8 cellular contexts compared by ENCODE assay signal in the genomic region with DNA sequence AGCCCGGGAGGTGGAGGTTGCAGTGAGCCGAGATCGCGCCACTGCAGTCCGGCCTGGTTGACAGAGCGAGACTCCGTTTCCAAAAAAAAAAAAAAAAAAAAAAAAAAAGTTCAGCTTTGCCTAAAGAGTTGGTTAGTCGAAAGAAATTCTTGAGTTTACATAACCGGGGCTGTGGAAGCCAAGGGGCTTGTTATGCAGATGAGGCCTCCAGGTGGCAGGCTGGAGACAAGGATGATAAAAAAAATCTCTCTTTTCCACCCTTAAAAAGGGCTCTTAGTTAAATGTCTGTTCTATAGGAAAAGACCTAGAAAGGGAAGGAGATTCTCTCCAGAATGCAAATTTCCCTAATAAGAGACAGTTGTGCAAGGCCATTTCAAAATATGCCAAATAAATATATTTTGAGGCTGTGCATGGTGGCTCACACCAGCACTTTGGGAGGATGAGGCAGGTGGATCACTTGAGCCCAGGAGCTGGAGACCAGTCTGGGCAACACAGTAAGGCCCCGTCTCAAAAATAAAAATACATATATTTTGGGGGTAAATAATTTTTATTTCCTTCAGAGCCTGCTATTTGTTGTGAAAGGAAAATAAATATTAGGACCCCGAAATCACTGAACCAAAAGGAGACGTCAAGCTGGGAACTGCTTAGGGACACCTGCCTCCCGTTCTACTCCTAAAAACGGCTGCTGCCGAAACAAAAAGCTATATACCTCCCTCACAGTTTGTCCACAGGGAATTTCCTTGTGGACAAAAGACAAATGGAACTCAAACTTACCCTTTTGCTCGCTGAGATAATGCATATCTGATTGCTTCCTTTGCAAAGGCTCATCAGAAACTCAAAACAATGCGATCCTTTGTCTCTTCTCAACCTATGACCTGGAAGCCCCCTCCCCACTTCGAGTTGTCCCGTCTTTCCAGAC. TPM values are rescaled to one million over a fixed set of nuclear protein-coding genes. Genes with fewer than 3 reads are reported as not detected.
A peak's percentile ranks its signal among the peaks of the same experiment; 100 is the strongest.
DNase-seq lines count a peak whose midpoint lies in the region; ATAC-seq, FAIRE-seq and TF ChIP-seq lines count a peak whose summit lies in the region.

No MANE protein-coding gene starts in this region.

- 42% methylated on average over 14 of the region's 19 CpGs for WGBS in K562 (ENCODE audit: insufficient coverage, low coverage, missing lambda C conversion rate)

- 0 out of 3 replicates have a peak, but pooled peaks cover 3% of the 10 kb centered on the region for H3K36me3 ChIP-seq in K562 (ENCODE audit: control insufficient read depth, insufficient read depth, low read length)
- H3K36me3 ChIP-seq in iPS-20b (ENCODE audit: insufficient read depth, low read depth, low read length): no peaks in the 10 kb centered on the region

- TF ChIP-seq RAD21 in K562 (CRISPR knock-in tag; conservative IDR thresholded peaks at IDR 0.05 in 1 of 2, IDR thresholded peaks at IDR 0.05 in 1 of 2): peak; percentile 76 to 80

- H3K27me3 Mint-ChIP-seq in activated T-helper 17 cell treated with anti-CD3 and anti-CD28 coated beads, Interleukin-2, amount 50 U/mL, for 72 hours: peaks cover 4% of the 10 kb centered on the region

- H3K4me1 ChIP-seq in K562 (replicated peaks in 1 of 2; ENCODE audit: control insufficient read depth in 2 of 2, insufficient read depth in 2 of 2, low read length in 2 of 2) (peaks cover 19 to 40% of the 10 kb centered on the region in 2 experiments), iPS-20b (ENCODE audit: insufficient read depth, low read length) (peaks cover 32% of the 10 kb centered on the region)

- BruUV-seq in K562 (replicated peaks; lab: Mats Ljungman, UMichigan): no TSS peak

- H4K20me1 ChIP-seq in K562 (replicated peaks; ENCODE audit: control insufficient read depth, insufficient read depth, low read length): no peaks in the 10 kb centered on the region

- no peaks in the 10 kb centered on the region for H3K9me3 Mint-ChIP-seq in activated T-helper 17 cell treated with anti-CD3 and anti-CD28 coated beads, Interleukin-2, amount 50 U/mL, for 72 hours

- H3K9ac ChIP-seq in K562 (ENCODE audit: insufficient read depth in 1 of 2, low read depth in 2 of 2, low read length in 2 of 2) (no peak overlapping the region), iPS-20b (ENCODE audit: low read depth, low read length) (peak overlapping the region; percentile 62; the same call in 1 of the 2 replicates)

- H3K9me3 ChIP-seq in K562 (replicated peaks; ENCODE audit: control insufficient read depth, insufficient read depth, low read depth, low read length): no peaks in the 10 kb centered on the region; the same call in 1 of the 2 replicates
- no peaks in the 10 kb centered on the region for H3K9me3 ChIP-seq in iPS-20b (ENCODE audit: insufficient read depth, low read depth, low read length)

- CTCF ChIA-PET in K562 (lab: Yijun Ruan, JAX; ENCODE audit: low intra/inter-chr PET ratio): interaction anchor here (0.7 to 0.9 kb wide), 3 partner anchors 50 to 143 kb away, joined by 3 to 6 read pairs (median 4); no protein-coding TSS in a partner anchor

- H3K27me3 ChIP-seq in K562 (ENCODE audit: control insufficient read depth in 2 of 2, insufficient read depth in 2 of 2, low read length in 2 of 2) (no peaks in the 10 kb centered on the region), iPS-20b (ENCODE audit: insufficient read depth, low read length) (no peaks in the 10 kb centered on the region)

- in situ Hi-C loops in K562 (cut with MboI): no loop called here

- H3K27ac ChIP-seq in K562 (ENCODE audit: extremely low read depth, low read depth, low read length) (no peak overlapping the region), iPS-20b (ENCODE audit: low read length) (peak overlapping the region; percentile 23)

- no peak overlapping the region for H3K27ac Mint-ChIP-seq in activated T-helper 17 cell treated with anti-CD3 and anti-CD28 coated beads, Interleukin-2, amount 50 U/mL, for 72 hours

- H3K4me1 Mint-ChIP-seq in activated T-helper 17 cell treated with anti-CD3 and anti-CD28 coated beads, Interleukin-2, amount 50 U/mL, for 72 hours: peaks cover 21% of the 10 kb centered on the region

- peak; percentile 66 to 78 (median 78) for TF ChIP-seq CTCF in K562 (IDR thresholded peaks at IDR 0.05 in 2 of 3, conservative IDR thresholded peaks at IDR 0.05 in 1 of 3; ENCODE audit: insufficient read depth in 2 of 3, low read depth in 1 of 3, low read length in 3 of 3)

- FAIRE-seq in H54 (lab: Jason Lieb, UNC): no peak
- peak; percentile 31 for FAIRE-seq in RCC 7860 (lab: Jason Lieb, UNC)
- FAIRE-seq in K562 (lab: Jason Lieb, UNC): peak; percentile 11

- ATAC-seq in K562: peak; percentile 63
- ATAC-seq in activated T-helper 17 cell treated with anti-CD3 and anti-CD28 coated beads, Interleukin-2, amount 50 U/mL, for 72 hours (replicated peaks): no peak

- POLR2A ChIA-PET in K562 (lab: Yijun Ruan, JAX): interaction anchor here (0.9 to 2.1 kb wide), 6 partner anchors 10 to 201 kb away, joined by 3 to 10 read pairs (median 4); a partner anchor contains a TSS

- DNase-seq in CD1c-positive myeloid dendritic cell (ENCODE audit: extremely low spot score): peak; percentile 53
- DNase-seq in H54 (ENCODE audit: insufficient read length, low spot score): peak; percentile 97
- peak; percentile 5 for DNase-seq in RCC 7860 (ENCODE audit: low spot score)
- DNase-seq in K562 (ENCODE audit: extremely low read depth in 1 of 4, low spot score in 3 of 4): peak; percentile 56 to 79 (median 68)
- DNase-seq in stimulated activated CD4-positive, alpha-beta T cell treated with anti-CD3 and anti-CD28 coated beads, Interleukin-15, amount 100 ng/mL, for 24 hours: peak; percentile 70
- DNase-seq in occipital lobe (lab: John Stamatoyannopoulos, UW): no peak

- no peak for TF ChIP-seq EP300 in K562 (IDR thresholded peaks at IDR 0.05; ENCODE audit: low read length)

- H2AFZ ChIP-seq in K562 (ENCODE audit: low read depth, low read length): peak overlapping the region; percentile 84

- H3K4me2 ChIP-seq in K562 (ENCODE audit: insufficient read depth, low read length): no peak overlapping the region

- H3K9me1 ChIP-seq in K562 (ENCODE audit: control insufficient read depth, insufficient read depth, low read length): no peaks in the 10 kb centered on the region

- H3K4me3 ChIP-seq in K562 (no peak overlapping the region), iPS-20b (ENCODE audit: low read length) (peak overlapping the region; percentile 50; the same call in 1 of the 2 replicates)

- no peak overlapping the region for H3K4me3 Mint-ChIP-seq in activated T-helper 17 cell treated with anti-CD3 and anti-CD28 coated beads, Interleukin-2, amount 50 U/mL, for 72 hours

- peaks cover 22% of the 10 kb centered on the region for H3K36me3 Mint-ChIP-seq in activated T-helper 17 cell treated with anti-CD3 and anti-CD28 coated beads, Interleukin-2, amount 50 U/mL, for 72 hours (ENCODE audit: low read depth)

- intact Hi-C loops in K562 (cut with micrococcal nuclease): loop anchor here (2.0 kb wide), 1 partner anchor 50 kb away; no protein-coding TSS in a partner anchor

- H3K79me2 ChIP-seq in K562 (ENCODE audit: control insufficient read depth, insufficient read depth, low read length): peaks cover 21% of the 10 kb centered on the region

- no peak for TF ChIP-seq POLR2A in H54 (IDR thresholded peaks at IDR 0.05; ENCODE audit: low read depth, low read length)
- TF ChIP-seq POLR2A in K562 (conservative IDR thresholded peaks at IDR 0.05): no peak

RNA-seq across cellular contexts. Expression of a gene that starts 2.4 kb away (rescaled TPM):
- total RNA-seq in K562 (2011; cell fraction: chromatin; rRNA removed; ENCODE audit: low replicate concordance): 6.5 and 20.8 TPM in 2 replicates
- 47.0 and 138 TPM in 2 replicates for total RNA-seq in K562 (2011; cell fraction: nucleolus; rRNA removed)
- 31.5 and 44.9 TPM in 2 replicates for total RNA-seq in K562 (2011; cell fraction: nucleoplasm; rRNA removed)
- 52.8 and 187 TPM in 2 replicates for total RNA-seq in K562 (2014; rRNA removed)
- 137 and 145 TPM in 2 replicates for total RNA-seq in K562 (2014; rRNA removed; fragmentation: Illumina TruSeq; extraction: Trizol)
- 290 and 356 TPM in 2 replicates for total RNA-seq in K562 (2015; rRNA removed; fragmentation: Illumina TruSeq; extraction: Trizol)
- 693 and 698 TPM in 2 replicates for total RNA-seq in K562 (2021)
- 205 and 655 TPM in 2 replicates for polyA plus RNA-seq in K562 (2011; rRNA removed)
- polyA plus RNA-seq in K562 (2011; cell fraction: cytosol; rRNA removed): 600 and 1,150 TPM in 2 replicates
- polyA plus RNA-seq in K562 (2011; cell fraction: nucleus; rRNA removed): 59.9 and 198 TPM in 2 replicates
- 488 and 506 TPM in 2 replicates for polyA plus RNA-seq in K562 (2012)
- polyA plus RNA-seq in K562 (2014; fragmentation: Illumina TruSeq; extraction: Trizol): 472 and 547 TPM in 2 replicates
- polyA plus RNA-seq in K562 (2014; fragmentation: Nextera tagmentation; extraction: Ambion mirVana): 1,000 to 10,000 TPM; 3,629 to 4,872 TPM
- polyA plus RNA-seq in K562 (2014; rRNA removed): 255 and 328 TPM in 2 replicates
- polyA minus RNA-seq in K562 (2011; rRNA and poly(A)+ RNA removed): 69.9 and 190 TPM in 2 replicates
- 143 and 401 TPM in 2 replicates for polyA minus RNA-seq in K562 (2011; cell fraction: cytosol; rRNA and poly(A)+ RNA removed)
- 14.8 and 71.3 TPM in 2 replicates for polyA minus RNA-seq in K562 (2011; cell fraction: nucleus; rRNA and poly(A)+ RNA removed)
- 100 to 1,000 TPM; 187 to 261 TPM for total RNA-seq in activated T-helper 17 cell treated with anti-CD3 and anti-CD28 coated beads, Interleukin-2, amount 50 U/mL, for 72 hours
- 1.6 TPM for total RNA-seq in occipital lobe

RNA-seq across cellular contexts. Expression of a gene that starts 5.8 kb away (rescaled TPM):
- total RNA-seq in K562 (2011; cell fraction: chromatin; rRNA removed; ENCODE audit: low replicate concordance): not detected in 2 replicates
- total RNA-seq in K562 (2011; cell fraction: nucleolus; rRNA removed): not detected in 2 replicates
- total RNA-seq in K562 (2011; cell fraction: nucleoplasm; rRNA removed): not detected in 2 replicates
- total RNA-seq in K562 (2014; rRNA removed) (not detected in 2 replicates), K562 (2014; rRNA removed; fragmentation: Illumina TruSeq; extraction: Trizol) (not detected in 2 replicates), K562 (2015; rRNA removed; fragmentation: Illumina TruSeq; extraction: Trizol) (not detected in 2 replicates), K562 (2021) (not detected in 2 replicates), occipital lobe (not detected)
- polyA plus RNA-seq in K562 (2011; rRNA removed) (not detected in 2 replicates), K562 (2014; fragmentation: Illumina TruSeq; extraction: Trizol) (not detected in 2 replicates), K562 (2014; fragmentation: Nextera tagmentation; extraction: Ambion mirVana) (not detected), K562 (2014; rRNA removed) (0.19 TPM in 1 of 2 replicates, not detected in the other)
- polyA plus RNA-seq in K562 (2011; cell fraction: cytosol; rRNA removed): not detected in 2 replicates
- polyA plus RNA-seq in K562 (2011; cell fraction: nucleus; rRNA removed): not detected in 2 replicates
- polyA plus RNA-seq in K562 (2012): not detected in 2 replicates
- polyA minus RNA-seq in K562 (2011; rRNA and poly(A)+ RNA removed): not detected in 2 replicates
- not detected in 2 replicates for polyA minus RNA-seq in K562 (2011; cell fraction: cytosol; rRNA and poly(A)+ RNA removed)
- not detected in 2 replicates for polyA minus RNA-seq in K562 (2011; cell fraction: nucleus; rRNA and poly(A)+ RNA removed)
- total RNA-seq in activated T-helper 17 cell treated with anti-CD3 and anti-CD28 coated beads, Interleukin-2, amount 50 U/mL, for 72 hours: not detected

RNA-seq across cellular contexts. Expression of a gene that starts 8.7 kb away (rescaled TPM):
- 394 and 929 TPM in 2 replicates for total RNA-seq in K562 (2011; cell fraction: chromatin; rRNA removed; ENCODE audit: low replicate concordance)
- total RNA-seq in K562 (2011; cell fraction: nucleolus; rRNA removed): 1,445 and 1,483 TPM in 2 replicates
- total RNA-seq in K562 (2011; cell fraction: nucleoplasm; rRNA removed): 1,061 and 1,262 TPM in 2 replicates
- total RNA-seq in K562 (2014; rRNA removed) (793 and 818 TPM in 2 replicates), K562 (2014; rRNA removed; fragmentation: Illumina TruSeq; extraction: Trizol) (572 and 787 TPM in 2 replicates), K562 (2015; rRNA removed; fragmentation: Illumina TruSeq; extraction: Trizol) (979 and 985 TPM in 2 replicates), K562 (2021) (691 and 717 TPM in 2 replicates), occipital lobe (6.9 TPM)
- polyA plus RNA-seq in K562 (2011; rRNA removed) (900 and 1,311 TPM in 2 replicates), K562 (2014; fragmentation: Illumina TruSeq; extraction: Trizol) (1,966 and 1,984 TPM in 2 replicates), K562 (2014; fragmentation: Nextera tagmentation; extraction: Ambion mirVana) (1,000 to 10,000 TPM; 4,252 to 5,579 TPM), K562 (2014; rRNA removed) (974 and 999 TPM in 2 replicates)
- 2,724 and 2,737 TPM in 2 replicates for polyA plus RNA-seq in K562 (2011; cell fraction: cytosol; rRNA removed)
- polyA plus RNA-seq in K562 (2011; cell fraction: nucleus; rRNA removed): 780 and 1,049 TPM in 2 replicates
- polyA plus RNA-seq in K562 (2012): 1,084 and 1,212 TPM in 2 replicates
- 752 and 801 TPM in 2 replicates for polyA minus RNA-seq in K562 (2011; rRNA and poly(A)+ RNA removed)
- 577 and 662 TPM in 2 replicates for polyA minus RNA-seq in K562 (2011; cell fraction: cytosol; rRNA and poly(A)+ RNA removed)
- polyA minus RNA-seq in K562 (2011; cell fraction: nucleus; rRNA and poly(A)+ RNA removed): 139 and 266 TPM in 2 replicates
- total RNA-seq in activated T-helper 17 cell treated with anti-CD3 and anti-CD28 coated beads, Interleukin-2, amount 50 U/mL, for 72 hours: 10 to 100 TPM; 95.7 to 97.1 TPM

RNA-seq across cellular contexts. Expression of a gene that starts 15.5 kb away (rescaled TPM):
- 6.0 and 26.3 TPM in 2 replicates for total RNA-seq in K562 (2011; cell fraction: chromatin; rRNA removed; ENCODE audit: low replicate concordance)
- total RNA-seq in K562 (2011; cell fraction: nucleolus; rRNA removed): 38.8 and 53.5 TPM in 2 replicates
- total RNA-seq in K562 (2011; cell fraction: nucleoplasm; rRNA removed): 31.1 and 36.4 TPM in 2 replicates
- total RNA-seq in K562 (2014; rRNA removed) (49.6 and 70.6 TPM in 2 replicates), K562 (2014; rRNA removed; fragmentation: Illumina TruSeq; extraction: Trizol) (41.0 and 51.5 TPM in 2 replicates), K562 (2015; rRNA removed; fragmentation: Illumina TruSeq; extraction: Trizol) (155 and 161 TPM in 2 replicates), K562 (2021) (163 and 164 TPM in 2 replicates), occipital lobe (5.5 TPM)
- polyA plus RNA-seq in K562 (2011; rRNA removed) (22.7 and 77.6 TPM in 2 replicates), K562 (2014; fragmentation: Illumina TruSeq; extraction: Trizol) (242 and 297 TPM in 2 replicates), K562 (2014; fragmentation: Nextera tagmentation; extraction: Ambion mirVana) (100 to 1,000 TPM; 452 to 461 TPM), K562 (2014; rRNA removed) (77.7 and 150 TPM in 2 replicates)
- polyA plus RNA-seq in K562 (2011; cell fraction: cytosol; rRNA removed): 128 TPM in 2 replicates
- polyA plus RNA-seq in K562 (2011; cell fraction: nucleus; rRNA removed): 28.0 and 34.2 TPM in 2 replicates
- 478 and 481 TPM in 2 replicates for polyA plus RNA-seq in K562 (2012)
- 19.8 and 26.3 TPM in 2 replicates for polyA minus RNA-seq in K562 (2011; rRNA and poly(A)+ RNA removed)
- polyA minus RNA-seq in K562 (2011; cell fraction: cytosol; rRNA and poly(A)+ RNA removed): 49.6 and 95.7 TPM in 2 replicates
- polyA minus RNA-seq in K562 (2011; cell fraction: nucleus; rRNA and poly(A)+ RNA removed): 6.9 and 19.4 TPM in 2 replicates
- 10 to 100 TPM in 1 of 2 donors, 1 to 10 TPM in 1; 2.7 to 26.0 TPM for total RNA-seq in activated T-helper 17 cell treated with anti-CD3 and anti-CD28 coated beads, Interleukin-2, amount 50 U/mL, for 72 hours

RNA-seq across cellular contexts. Expression of a gene that starts 16.2 kb away (rescaled TPM):
- 121 and 331 TPM in 2 replicates for total RNA-seq in K562 (2011; cell fraction: chromatin; rRNA removed; ENCODE audit: low replicate concordance)
- total RNA-seq in K562 (2011; cell fraction: nucleolus; rRNA removed): 233 and 250 TPM in 2 replicates
- total RNA-seq in K562 (2011; cell fraction: nucleoplasm; rRNA removed): 139 and 152 TPM in 2 replicates
- 25.7 and 34.3 TPM in 2 replicates for total RNA-seq in K562 (2014; rRNA removed)
- 3.3 and 5.1 TPM in 2 replicates for total RNA-seq in K562 (2014; rRNA removed; fragmentation: Illumina TruSeq; extraction: Trizol)
- 13.8 and 15.2 TPM in 2 replicates for total RNA-seq in K562 (2015; rRNA removed; fragmentation: Illumina TruSeq; extraction: Trizol)
- 55.9 and 73.1 TPM in 2 replicates for total RNA-seq in K562 (2021)
- 18.1 and 48.0 TPM in 2 replicates for polyA plus RNA-seq in K562 (2011; rRNA removed)
- 11.1 and 18.3 TPM in 2 replicates for polyA plus RNA-seq in K562 (2011; cell fraction: cytosol; rRNA removed)
- polyA plus RNA-seq in K562 (2011; cell fraction: nucleus; rRNA removed): 636 and 650 TPM in 2 replicates
- 54.9 and 131 TPM in 2 replicates for polyA plus RNA-seq in K562 (2012)
- polyA plus RNA-seq in K562 (2014; fragmentation: Illumina TruSeq; extraction: Trizol): 18.3 and 23.2 TPM in 2 replicates
- under 1 TPM; 0.38 to 0.84 TPM for polyA plus RNA-seq in K562 (2014; fragmentation: Nextera tagmentation; extraction: Ambion mirVana)
- 74.2 and 85.1 TPM in 2 replicates for polyA plus RNA-seq in K562 (2014; rRNA removed)
- 2.3 TPM in 2 replicates for polyA minus RNA-seq in K562 (2011; rRNA and poly(A)+ RNA removed)
- 4.9 and 8.6 TPM in 2 replicates for polyA minus RNA-seq in K562 (2011; cell fraction: cytosol; rRNA and poly(A)+ RNA removed)
- polyA minus RNA-seq in K562 (2011; cell fraction: nucleus; rRNA and poly(A)+ RNA removed): 43.4 and 50.0 TPM in 2 replicates
- 100 to 1,000 TPM in 1 of 2 donors, 10 to 100 TPM in 1; 31.7 to 196 TPM for total RNA-seq in activated T-helper 17 cell treated with anti-CD3 and anti-CD28 coated beads, Interleukin-2, amount 50 U/mL, for 72 hours
- 1.4 TPM for total RNA-seq in occipital lobe

Comparison
In these comparisons a context has a peak if more than half of its experiments do, and no peak if none do; other contexts are left out.
1. RNA of a gene that starts 8.7 kb away (total RNA-seq): 394 to 1,483 TPM in K562 and 95.7 to 97.1 TPM in activated T-helper 17 cell treated with anti-CD3 and anti-CD28 coated beads, Interleukin-2, amount 50 U/mL, for 72 hours; 6.9 TPM in occipital lobe (single experiment); every median in the first group is over 10 times any median in the second.